24 cellular contexts compared by ENCODE assay signal in genomic region chr5:107208867-107209266, GRCh38.
"Had no signal": no experiment of that assay in that cellular context is flagged by ENCODE, and none has a peak within 500 bp of the region (broad histone marks: within the 10 kb centered on the region; RNA-seq: fewer than 3 reads in every experiment).

No MANE protein-coding gene starts in this region.

- H3K27ac ChIP-seq: coronary artery, dorsolateral prefrontal cortex, esophagus muscularis mucosa, foreskin keratinocyte, gastroesophageal sphincter, heart right ventricle, left lung, lower lobe of right lung had no signal

- ATAC-seq: foreskin keratinocyte; gastroesophageal sphincter; heart right ventricle; left cardiac atrium; left lung; left ventricle myocardium superior; lower lobe of right lung; naive thymus-derived CD4-positive, alpha-beta T cell had no signal

- DNase-seq: dermis blood vessel endothelial cell; dorsolateral prefrontal cortex; effector CD4-positive, alpha-beta T cell; effector memory CD4-positive, alpha-beta T cell; foreskin keratinocyte; glutamatergic neuron; head of caudate nucleus; heart right ventricle; hippocampal formation; left cardiac atrium; left lung; left ventricle myocardium superior; lower lobe of right lung; mesenchymal stem cell; midbrain; naive thymus-derived CD4-positive, alpha-beta T cell had no signal

- H3K4me3 ChIP-seq: coronary artery, dorsolateral prefrontal cortex, esophagus muscularis mucosa, gastroesophageal sphincter, heart right ventricle, left lung, lower lobe of right lung had no signal

- H3K36me3 ChIP-seq: esophagus muscularis mucosa, gastroesophageal sphincter, heart right ventricle, left lung, lower lobe of right lung had no signal

- FAIRE-seq: colon, endothelial cell of umbilical vein, frontal cortex, islet of Langerhans, keratinocyte had no signal

- H3K27me3 ChIP-seq: dorsolateral prefrontal cortex, esophagus muscularis mucosa, foreskin keratinocyte, gastroesophageal sphincter, heart right ventricle, left lung had no signal

- H3K4me1 ChIP-seq: esophagus muscularis mucosa, foreskin keratinocyte, gastroesophageal sphincter, left lung, lower lobe of right lung had no signal

- H3K9me3 ChIP-seq: esophagus muscularis mucosa, gastroesophageal sphincter, heart right ventricle, left lung, lower lobe of right lung had no signal
